In the genomic region with DNA sequence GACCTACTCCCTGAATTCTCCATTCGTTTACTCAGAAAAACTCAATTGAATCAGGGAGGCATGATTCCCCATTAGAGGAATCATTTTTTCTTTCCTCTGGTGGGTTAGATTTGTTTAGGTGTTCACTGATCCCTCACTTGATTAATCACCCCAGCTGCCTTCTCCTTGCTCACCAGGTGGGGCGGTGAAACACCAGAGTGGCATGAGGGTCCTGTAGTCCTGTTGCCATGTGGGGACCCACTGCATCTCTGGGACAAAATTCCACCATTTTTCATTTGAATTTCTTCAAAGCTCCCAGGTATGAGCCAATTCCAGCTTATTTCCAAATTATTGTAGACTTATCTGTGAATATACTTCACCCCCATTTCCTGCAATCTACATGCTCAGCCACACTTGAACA, we compare ENCODE assay signal across 18 cellular contexts.
"Had no signal": no experiment of that assay in that cellular context is flagged by ENCODE, and none has a peak within 500 bp of the region (broad histone marks: within the 10 kb centered on the region; RNA-seq: fewer than 3 reads in every experiment).

No MANE protein-coding gene starts in this region.

- FAIRE-seq: pancreas, urothelium cell line had no signal

- H3K36me3 Mint-ChIP-seq: naive thymus-derived CD8-positive, alpha-beta T cell; type B pancreatic cell had no signal

- H3K9me3 ChIP-seq: mucosa of descending colon, pancreas had no signal

- H3K27ac ChIP-seq: epithelial cell of prostate, esophagus squamous epithelium, pancreas had no signal

- H3K27ac Mint-ChIP-seq: naive thymus-derived CD8-positive, alpha-beta T cell; progenitor cell of endocrine pancreas; type B pancreatic cell had no signal

- H3K36me3 ChIP-seq: esophagus squamous epithelium, pancreas had no signal

- H3K9me3 Mint-ChIP-seq: neural crest cell, type B pancreatic cell had no signal

- ATAC-seq: left colon; mucosa of descending colon; naive thymus-derived CD8-positive, alpha-beta T cell; pancreas; right cardiac atrium had no signal

- H3K27me3 ChIP-seq: esophagus squamous epithelium had no signal

- H3K4me1 Mint-ChIP-seq: naive thymus-derived CD8-positive, alpha-beta T cell had no signal

- H3K4me2 ChIP-seq: smooth muscle cell had no signal

- DNase-seq: effector memory CD4-positive, alpha-beta T cell; esophagus squamous epithelium; foreskin fibroblast; left colon; mammary epithelial cell; mucosa of descending colon; naive thymus-derived CD8-positive, alpha-beta T cell; nucleus accumbens; pancreas; right cardiac atrium; stimulated activated CD4-positive, alpha-beta T cell treated with anti-CD3 and anti-CD28 coated beads, Interleukin-2, amount 100 ng/mL, for 48 hours; stimulated activated naive CD4-positive, alpha-beta T cell treated with Interleukin-2 at 50 U/mL for 16 hours had no signal

- H3K4me3 ChIP-seq: esophagus squamous epithelium, mucosa of descending colon, pancreas, smooth muscle cell had no signal

- H3K4me1 ChIP-seq: esophagus squamous epithelium, pancreas had no signal

- H3K4me3 Mint-ChIP-seq: naive thymus-derived CD8-positive, alpha-beta T cell; neural crest cell; type B pancreatic cell had no signal
